Comparison of ENCODE assay signal across 19 cellular contexts in the genomic region with DNA sequence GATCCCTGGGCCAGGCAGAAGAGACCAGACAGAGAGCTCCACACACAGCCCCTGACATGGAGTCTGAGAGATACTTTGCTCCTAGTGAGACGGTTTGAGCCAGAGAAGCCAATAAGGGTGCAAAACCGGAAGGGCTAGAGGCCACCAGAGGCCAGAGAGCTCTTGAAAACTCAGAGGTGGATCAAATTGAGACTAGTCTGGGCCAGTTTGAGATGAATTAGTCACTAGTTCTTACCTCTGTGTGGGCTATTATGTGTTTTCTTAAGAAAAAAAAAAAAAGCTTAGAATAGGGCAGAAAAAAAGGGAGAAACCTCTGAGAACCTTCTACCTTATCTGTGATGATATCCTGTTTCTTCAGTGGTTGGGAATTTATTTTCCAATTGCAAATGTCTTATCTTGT.
DNase-seq lines count a peak whose midpoint lies in the region; ATAC-seq and TF ChIP-seq lines count a peak whose summit lies in the region.
"Had no signal": no experiment of that assay in that cellular context is flagged by ENCODE, and none has a peak within 500 bp of the region (broad histone marks: within the 10 kb centered on the region; RNA-seq: fewer than 3 reads in every experiment).

No MANE protein-coding gene starts in this region.

- no peak overlapping the region for H3K4me3 Mint-ChIP-seq in activated naive CD8-positive, alpha-beta T cell treated with anti-CD3 and anti-CD28 coated beads, Interleukin-2, amount 50 U/mL, for 24 hours
- H3K4me3 Mint-ChIP-seq: activated CD4-positive, alpha-beta memory T cell treated with anti-CD3 and anti-CD28 coated beads, Interleukin-2, amount 10 ng/mL, durations not matched to agents 7 days and 5 days; activated T-helper 1 cell treated with anti-CD3 and anti-CD28 coated beads, Interleukin-12 subunit alpha, Interleukin-12 subunit beta, Interleukin-2, Interleukin-4 antibody, amounts not matched to agents 30 ng/mL and 10 ng/mL and 1 ng/mL, durations not matched to agents 14 hours and 24 hours and 36 hours had no signal

- H3K4me1 Mint-ChIP-seq in activated naive CD8-positive, alpha-beta T cell treated with anti-CD3 and anti-CD28 coated beads, Interleukin-2, amount 50 U/mL, for 24 hours: no peaks in the 10 kb centered on the region
- H3K4me1 Mint-ChIP-seq: activated CD4-positive, alpha-beta memory T cell treated with anti-CD3 and anti-CD28 coated beads, Interleukin-2, amount 10 ng/mL, durations not matched to agents 7 days and 5 days had no signal

- ATAC-seq in esophagus mucosa: peak; percentile 53
- ATAC-seq in GM18858 (IDR thresholded peaks at IDR 0.05; ENCODE audit: unreplicated experiment): no peak
- no peak for ATAC-seq in activated naive CD8-positive, alpha-beta T cell treated with anti-CD3 and anti-CD28 coated beads, Interleukin-2, amount 50 U/mL, for 24 hours

- H3K4me2 ChIP-seq in PC-9 (no peak overlapping the region), osteoblast (ENCODE audit: insufficient read depth, low read length) (no peak overlapping the region)

- intact Hi-C loops in PC-9 (cut with micrococcal nuclease; ENCODE audit: unreplicated experiment): loop anchor here (5.0 kb wide), 1 partner anchor 227 kb away; no protein-coding TSS in a partner anchor

- peaks cover 5% of the 10 kb centered on the region; the same call in 1 of the 2 replicates for H3K9me3 ChIP-seq in PC-9 (ENCODE audit: insufficient read depth, low read depth)
- no peaks in the 10 kb centered on the region for H3K9me3 ChIP-seq in osteoblast (ENCODE audit: low read depth, low read length)

- H3K4me3 ChIP-seq in PC-9: no peak overlapping the region
- H3K4me3 ChIP-seq in osteoblast (ENCODE audit: insufficient read depth, low read length): no peak overlapping the region
- H3K4me3 ChIP-seq: coronary artery had no signal

- H3K27me3 Mint-ChIP-seq in activated naive CD8-positive, alpha-beta T cell treated with anti-CD3 and anti-CD28 coated beads, Interleukin-2, amount 50 U/mL, for 24 hours: no peaks in the 10 kb centered on the region
- H3K27me3 Mint-ChIP-seq: activated CD4-positive, alpha-beta memory T cell treated with anti-CD3 and anti-CD28 coated beads, Interleukin-2, amount 10 ng/mL, durations not matched to agents 7 days and 5 days had no signal

- H3K9me2 ChIP-seq in PC-9 (ENCODE audit: insufficient read depth): no peaks in the 10 kb centered on the region

- H3K4me1 ChIP-seq in PC-9 (replicated peaks; ENCODE audit: insufficient read depth): peaks cover 19% of the 10 kb centered on the region
- peaks cover 24% of the 10 kb centered on the region for H3K4me1 ChIP-seq in osteoblast (ENCODE audit: insufficient read depth, low read length)
- H3K4me1 ChIP-seq: parathyroid adenoma had no signal

- BruUV-seq in PC-9 (replicated peaks; lab: Mats Ljungman, UMichigan): no TSS peak

- CTCF ChIA-PET in PC-9 (lab: Charles Lee): no interaction called here

- no peaks in the 10 kb centered on the region for H3K9me3 Mint-ChIP-seq in activated naive CD8-positive, alpha-beta T cell treated with anti-CD3 and anti-CD28 coated beads, Interleukin-2, amount 50 U/mL, for 24 hours
- H3K9me3 Mint-ChIP-seq: activated CD4-positive, alpha-beta memory T cell treated with anti-CD3 and anti-CD28 coated beads, Interleukin-2, amount 10 ng/mL, durations not matched to agents 7 days and 5 days; activated T-helper 1 cell treated with anti-CD3 and anti-CD28 coated beads, Interleukin-12 subunit alpha, Interleukin-12 subunit beta, Interleukin-2, Interleukin-4 antibody, amounts not matched to agents 30 ng/mL and 10 ng/mL and 1 ng/mL, durations not matched to agents 14 hours and 24 hours and 36 hours had no signal

- TF ChIP-seq CTCF in PC-9 (conservative IDR thresholded peaks at IDR 0.05): no peak
- no peak for TF ChIP-seq CTCF in osteoblast (IDR thresholded peaks at IDR 0.05; ENCODE audit: extremely low read depth, low read depth, low read length)

- no peak overlapping the region for H3K27ac Mint-ChIP-seq in activated naive CD8-positive, alpha-beta T cell treated with anti-CD3 and anti-CD28 coated beads, Interleukin-2, amount 50 U/mL, for 24 hours
- H3K27ac Mint-ChIP-seq: activated CD4-positive, alpha-beta memory T cell treated with anti-CD3 and anti-CD28 coated beads, Interleukin-2, amount 10 ng/mL, durations not matched to agents 7 days and 5 days; activated T-helper 1 cell treated with anti-CD3 and anti-CD28 coated beads, Interleukin-12 subunit alpha, Interleukin-12 subunit beta, Interleukin-2, Interleukin-4 antibody, amounts not matched to agents 30 ng/mL and 10 ng/mL and 1 ng/mL, durations not matched to agents 14 hours and 24 hours and 36 hours had no signal

- H2AFZ ChIP-seq in PC-9 (0 out of 2 replicates have a peak overlapping the region, but pooled peaks have one; percentile 58), osteoblast (ENCODE audit: low read length) (peak overlapping the region; percentile 78)
- H2AFZ ChIP-seq: parathyroid adenoma had no signal

- no peaks in the 10 kb centered on the region for H3K27me3 ChIP-seq in PC-9 (ENCODE audit: insufficient read depth, low read depth)
- H3K27me3 ChIP-seq in osteoblast (ENCODE audit: insufficient read depth, low read length): no peaks in the 10 kb centered on the region

- H3K36me3 ChIP-seq in PC-9 (ENCODE audit: low read depth) (no peaks in the 10 kb centered on the region), osteoblast (ENCODE audit: insufficient read depth, low read length) (no peaks in the 10 kb centered on the region)

- POLR2A ChIA-PET in PC-9 (lab: Charles Lee; ENCODE audit: unreplicated experiment): interaction anchor here (0.6 to 0.7 kb wide), 2 partner anchors 223 to 252 kb away, joined by 3 to 15 read pairs; no protein-coding TSS in a partner anchor

- no peaks in the 10 kb centered on the region for H3F3A ChIP-seq in PC-9 (ENCODE audit: insufficient read depth, low read depth)

- no peaks in the 10 kb centered on the region for H3K79me2 ChIP-seq in PC-9 (ENCODE audit: low read depth)
- H3K79me2 ChIP-seq in osteoblast (ENCODE audit: insufficient read depth, low read length): no peaks in the 10 kb centered on the region
- H3K79me2 ChIP-seq: parathyroid adenoma had no signal

- no peaks in the 10 kb centered on the region for H3K36me3 Mint-ChIP-seq in activated naive CD8-positive, alpha-beta T cell treated with anti-CD3 and anti-CD28 coated beads, Interleukin-2, amount 50 U/mL, for 24 hours (ENCODE audit: low read depth)

- H3K27ac ChIP-seq in PC-9 (peak overlapping the region; percentile 78), osteoblast (ENCODE audit: low read depth, low read length) (peak overlapping the region; percentile 59)
- H3K27ac ChIP-seq: coronary artery, parathyroid adenoma, VCaP had no signal

- peak; percentile 85 for DNase-seq in DMS53 (lab: John Stamatoyannopoulos, UW)
- no peak for DNase-seq in PC-9
- no peak for DNase-seq in osteoblast (ENCODE audit: insufficient read length, low spot score, missing footprints)
- no peak for DNase-seq in NCI-H69 (lab: John Stamatoyannopoulos, UW)
- no peak for DNase-seq in NCI-H82 (lab: John Stamatoyannopoulos, UW)
- DNase-seq in activated naive CD8-positive, alpha-beta T cell treated with anti-CD3 and anti-CD28 coated beads, Interleukin-2, amount 50 U/mL, for 24 hours: no peak
- DNase-seq: activated CD4-positive, alpha-beta memory T cell treated with anti-CD3 and anti-CD28 coated beads, Interleukin-2, amount 10 ng/mL, durations not matched to agents 7 days and 5 days; COR-L47; erythroblast; Karpas-422; NCI-H446; stimulated activated naive CD4-positive, alpha-beta T cell; SW 1271 had no signal

- H4K20me1 ChIP-seq in PC-9 (ENCODE audit: insufficient read depth) (no peaks in the 10 kb centered on the region), osteoblast (ENCODE audit: insufficient read depth, low read length) (no peaks in the 10 kb centered on the region)
